In genomic region chr5:120327180-120327579, GRCh38 we compare ENCODE assay signal across 15 cellular contexts.
DNase-seq lines count a peak whose midpoint lies in the region; TF ChIP-seq lines count a peak whose summit lies in the region.
"Had no signal": no experiment of that assay in that cellular context is flagged by ENCODE, and none has a peak within 500 bp of the region (broad histone marks: within the 10 kb centered on the region; RNA-seq: fewer than 3 reads in every experiment).

No MANE protein-coding gene starts in this region.

- H3K4me3 ChIP-seq in AG10803 (ENCODE audit: low read length) (no peak overlapping the region), choroid plexus epithelial cell (ENCODE audit: low read depth, low read length) (no peak overlapping the region)
- H3K4me3 ChIP-seq: thoracic aorta had no signal

- DNase-seq in AG10803 (ENCODE audit: low read depth) (no peak), LHCN-M2 (ENCODE audit: low read depth) (peak; percentile 39), choroid plexus epithelial cell (ENCODE audit: low read depth) (peak; percentile 51), myocyte (ENCODE audit: low read depth) (peak; percentile 19), NCI-H226 (no peak), NCI-H1092 treated with DMSO at 0.1 percent for 48 hours (lab: John Stamatoyannopoulos, UW) (no peak), ureter (ENCODE audit: low spot score) (no peak)
- DNase-seq: activated CD4-positive, alpha-beta T cell treated with anti-CD3 and anti-CD28 coated beads for 36 hours; CD8-positive, alpha-beta memory T cell; DMS79; left colon; NCI-H1417 treated with DMSO at 0.1 percent for 48 hours; NCI-H524; stimulated activated naive CD4-positive, alpha-beta T cell had no signal

- TF ChIP-seq CTCF in AG10803 (conservative IDR thresholded peaks at IDR 0.05; ENCODE audit: low read length) (0 out of 2 replicates have a peak, but pooled peaks have one; percentile 2), choroid plexus epithelial cell (conservative IDR thresholded peaks at IDR 0.05; ENCODE audit: low read depth, low read length) (peak; percentile 45)

Comparison
In these comparisons a context has a peak if more than half of its experiments do, and no peak if none do; other contexts are left out.
1. DNase-seq: peak in LHCN-M2 (single experiment), choroid plexus epithelial cell (single experiment) and myocyte (single experiment); none in AG10803 (single experiment), NCI-H226 (single experiment), NCI-H1092 treated with DMSO at 0.1 percent for 48 hours (single experiment) and ureter (single experiment).